Comparison of ENCODE assay signal across 26 cellular contexts in the genomic region with DNA sequence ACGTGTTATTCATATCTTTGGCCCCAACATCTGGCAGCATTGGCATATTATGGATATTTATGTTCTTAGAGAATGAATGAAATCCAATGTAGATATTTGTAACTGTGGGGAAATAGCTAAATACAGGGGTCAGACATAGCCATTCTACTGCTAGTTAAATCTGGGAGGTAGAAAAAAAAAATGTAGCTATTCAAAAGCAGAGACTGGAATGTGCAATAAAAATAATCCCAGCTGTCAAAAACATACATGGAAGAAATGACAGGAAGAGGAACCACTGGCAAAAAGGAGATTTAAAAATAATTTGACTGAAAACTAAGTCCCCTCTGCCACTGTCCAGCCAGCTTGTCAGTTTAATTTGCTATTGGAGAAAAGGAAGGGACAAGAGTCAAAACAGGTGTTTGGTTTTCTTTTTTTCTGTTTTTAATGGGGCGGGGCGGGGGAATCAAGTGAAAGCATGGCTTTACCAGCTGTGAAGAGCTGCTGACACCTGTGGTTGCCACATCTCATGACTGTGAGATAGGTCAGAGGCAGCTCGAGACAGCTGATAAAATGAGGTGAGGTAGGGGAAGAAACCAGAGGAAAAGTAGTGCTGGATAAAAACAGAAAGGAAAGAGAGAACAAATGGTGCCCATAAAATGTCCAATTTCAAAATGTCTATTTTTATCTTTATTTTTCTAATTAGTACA.
DNase-seq lines count a peak whose midpoint lies in the region; ATAC-seq and TF ChIP-seq lines count a peak whose summit lies in the region.
"Had no signal": no experiment of that assay in that cellular context is flagged by ENCODE, and none has a peak within 500 bp of the region (broad histone marks: within the 10 kb centered on the region; RNA-seq: fewer than 3 reads in every experiment).

No MANE protein-coding gene starts in this region.

- 50 to 71% methylated on average over 2 to 4 of the region's 4 CpGs for WGBS in endodermal cell (ENCODE audit: insufficient coverage in 1 of 2, insufficient read length in 1 of 2), 2 experiments

- no peak for TF ChIP-seq CTCF in endodermal cell (conservative IDR thresholded peaks at IDR 0.05)

- H3K27ac Mint-ChIP-seq in endodermal cell = no peak overlapping the region
- H3K27ac Mint-ChIP-seq: neural progenitor cell, T-cell had no signal

- H3K9ac ChIP-seq in endodermal cell (ENCODE audit: extremely low read depth, low read length, poor library complexity, severe bottlenecking) = no peak overlapping the region
- H3K9ac ChIP-seq: BLaER1, neural progenitor cell had no signal

- no peaks in the 10 kb centered on the region for H3K9me3 ChIP-seq in endodermal cell (ENCODE audit: control insufficient read depth, low read length)
- H3K9me3 ChIP-seq: BLaER1, esophagus muscularis mucosa, lower lobe of right lung, MG63, right lobe of liver, vagina had no signal

- H3K4me3 Mint-ChIP-seq in endodermal cell = no peak overlapping the region
- H3K4me3 Mint-ChIP-seq: neural progenitor cell, T-cell had no signal

- ATAC-seq in left ventricle myocardium superior (peak; percentile 55), GM19023 (IDR thresholded peaks at IDR 0.05; ENCODE audit: unreplicated experiment) (no peak)
- ATAC-seq: lower lobe of right lung; Panc1; right lobe of liver; stimulated activated naive CD8-positive, alpha-beta T cell treated with anti-CD3 and anti-CD28 coated beads, Interleukin-15, Interleukin-2, amounts not matched to agents 100 U/mL and 50 U/mL, for 24 hours; T-cell had no signal

- intact Hi-C loops in left ventricle myocardium superior (cut with micrococcal nuclease) (no loop called here), cardiac septum (cut with DNase I) (no loop called here)

- peaks cover 7% of the 10 kb centered on the region for H3K4me1 Mint-ChIP-seq in endodermal cell
- H3K4me1 Mint-ChIP-seq: T-cell had no signal

- no peaks in the 10 kb centered on the region for H3K36me3 Mint-ChIP-seq in endodermal cell (ENCODE audit: low read depth)
- H3K36me3 Mint-ChIP-seq: neural progenitor cell, T-cell had no signal

- H3K36me3 ChIP-seq in endodermal cell (ENCODE audit: control insufficient read depth, insufficient read depth, low read length) = no peaks in the 10 kb centered on the region
- H3K36me3 ChIP-seq: BLaER1, brain microvascular endothelial cell, esophagus muscularis mucosa, lower lobe of right lung, MG63, neural progenitor cell, right lobe of liver, vagina had no signal

- no peak for DNase-seq in left ventricle myocardium superior
- DNase-seq in cardiac septum (ENCODE audit: low spot score) = no peak
- peak; percentile 57 for DNase-seq in NCI-H146 treated with DMSO at 0.1 percent for 48 hours (lab: John Stamatoyannopoulos, UW; ENCODE audit: unreplicated experiment)
- peak; percentile 53 for DNase-seq in endodermal cell
- no peak for DNase-seq in iPS-NIHi7 (ENCODE audit: extremely low spot score)
- DNase-seq in kidney glomerular epithelial cell (lab: John Stamatoyannopoulos, UW) = no peak
- no peak for DNase-seq in epidermal melanocyte (ENCODE audit: insufficient read length, low spot score)
- DNase-seq: activated CD4-positive, alpha-beta T cell treated with anti-CD3 and anti-CD28 coated beads for 1 hour; activated T-cell treated with anti-CD3 and anti-CD28 coated beads, Interleukin-2, amount 50 U/mL, for 1 hour; brain microvascular endothelial cell; effector CD4-positive, alpha-beta T cell; EL; hypothalamus; lower lobe of right lung; MG63; NCI-H1694; right lobe of liver; stimulated activated CD4-positive, alpha-beta T cell treated with anti-CD3 and anti-CD28 coated beads, Interleukin-15, amount 100 ng/mL, for 24 hours; stimulated activated naive CD8-positive, alpha-beta T cell treated with anti-CD3 and anti-CD28 coated beads, Interleukin-15, Interleukin-2, amounts not matched to agents 100 U/mL and 50 U/mL, for 24 hours; T-cell had no signal

- no peak overlapping the region for H3K4me3 ChIP-seq in endodermal cell (ENCODE audit: low read length)
- H3K4me3 ChIP-seq: BLaER1, esophagus muscularis mucosa, lower lobe of right lung, MG63, neural progenitor cell, right lobe of liver, vagina had no signal

- no peak overlapping the region for H3K27ac ChIP-seq in endodermal cell (ENCODE audit: low read depth, low read length)
- H3K27ac ChIP-seq: BLaER1, brain microvascular endothelial cell, esophagus muscularis mucosa, lower lobe of right lung, neural progenitor cell, right lobe of liver, vagina had no signal

- no peaks in the 10 kb centered on the region for H3K27me3 Mint-ChIP-seq in endodermal cell (ENCODE audit: insufficient read depth)
- H3K27me3 Mint-ChIP-seq: T-cell had no signal

- H3K9me3 Mint-ChIP-seq in endodermal cell = no peaks in the 10 kb centered on the region
- H3K9me3 Mint-ChIP-seq: neural progenitor cell had no signal

- H3K27me3 ChIP-seq in endodermal cell (ENCODE audit: control insufficient read depth, insufficient read depth, low read length, poor library complexity, severe bottlenecking) = no peaks in the 10 kb centered on the region
- H3K27me3 ChIP-seq: BLaER1, brain microvascular endothelial cell, esophagus muscularis mucosa, MG63, neural progenitor cell, right lobe of liver, vagina had no signal

- H3K4me1 ChIP-seq in endodermal cell (ENCODE audit: control insufficient read depth, insufficient read depth, low read length) = no peaks in the 10 kb centered on the region
- H3K4me1 ChIP-seq: BLaER1, lower lobe of right lung, neural progenitor cell, right lobe of liver, vagina had no signal

Comparison
In these comparisons a context has a peak if more than half of its experiments do, and no peak if none do; other contexts are left out.
1. DNase-seq: peak in NCI-H146 treated with DMSO at 0.1 percent for 48 hours (single experiment) and endodermal cell (single experiment); none in left ventricle myocardium superior (single experiment), cardiac septum (single experiment), iPS-NIHi7 (single experiment), kidney glomerular epithelial cell (single experiment) and epidermal melanocyte (single experiment).